Comparison of ENCODE assay signal across 9 cellular contexts in the genomic region with DNA sequence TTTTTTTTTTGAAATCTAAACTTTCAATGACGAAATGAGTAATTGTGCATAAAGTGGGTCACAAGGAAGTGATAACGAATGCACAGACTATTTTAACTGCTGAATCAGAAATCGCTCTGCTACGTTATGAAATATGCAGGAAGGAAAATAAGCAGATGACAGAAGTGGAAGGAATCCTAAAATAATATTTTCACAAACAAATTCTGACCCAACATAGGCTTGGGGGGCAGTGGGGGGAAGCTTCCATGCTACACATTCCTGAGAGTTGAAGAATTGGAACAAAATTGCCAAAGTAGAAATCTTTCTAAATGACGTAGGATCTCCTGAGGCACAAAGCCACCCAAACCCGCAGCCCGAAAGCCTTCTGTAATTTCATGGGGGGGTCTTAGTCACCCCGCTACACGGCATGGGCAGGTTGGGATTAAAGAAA.
A peak's percentile ranks its signal among the peaks of the same experiment; 100 is the strongest.
DNase-seq lines count a peak whose midpoint lies in the region; ATAC-seq and TF ChIP-seq lines count a peak whose summit lies in the region.
"Had no signal": no experiment of that assay in that cellular context is flagged by ENCODE, and none has a peak within 500 bp of the region (broad histone marks: within the 10 kb centered on the region; RNA-seq: fewer than 3 reads in every experiment).

No MANE protein-coding gene starts in this region.

- H3K23ac ChIP-seq in neuronal stem cell (ENCODE audit: low read depth, low read length, poor library complexity): no peak overlapping the region

- H2BK12ac ChIP-seq in neuronal stem cell (ENCODE audit: low read length): no peak overlapping the region

- WGBS in neuronal stem cell (ENCODE audit: extremely low coverage in 2 of 2, insufficient read length in 2 of 2, insufficient replicate concordance in 1 of 2), 2 donors: no CpG with 5 or more reads among the region's 9 CpGs

- H3K4ac ChIP-seq in neuronal stem cell (ENCODE audit: low read length): no peak overlapping the region

- no peak overlapping the region for H3K9ac ChIP-seq in neuronal stem cell (ENCODE audit: low read depth, low read length, poor library complexity)

- H3K4me3 ChIP-seq in breast epithelium (peak overlapping the region in 2 of 3 donors; percentile 12 to 29), H7 (ENCODE audit: insufficient read depth, low read depth, low read length) (no peak overlapping the region), neuronal stem cell (ENCODE audit: low read length in 2 of 2) (no peak overlapping the region)

- H3K36me3 ChIP-seq in breast epithelium (no peaks in the 10 kb centered on the region), H7 (replicated peaks; ENCODE audit: control insufficient read depth, insufficient read depth, low read length) (no peaks in the 10 kb centered on the region), neuronal stem cell (replicated peaks in 1 of 2; ENCODE audit: control insufficient read depth in 2 of 2, insufficient read depth in 2 of 2, low read length in 2 of 2) (no peaks in the 10 kb centered on the region)

- TF ChIP-seq CTCF in breast epithelium (IDR thresholded peaks at IDR 0.05): no peak

- H2AFZ ChIP-seq in neuronal stem cell (ENCODE audit: low read length): no peak overlapping the region

- H3K27me3 ChIP-seq in breast epithelium (no peaks in the 10 kb centered on the region), H7 (ENCODE audit: control insufficient read depth, insufficient read depth, low read length) (no peaks in the 10 kb centered on the region), neuronal stem cell (ENCODE audit: control insufficient read depth in 3 of 3, insufficient read depth in 3 of 3, low read depth in 1 of 3, low read length in 3 of 3) (peaks cover 0 to 33% (median 0%) of the 10 kb centered on the region in 3 experiments)

- no peaks in the 10 kb centered on the region for H3K9me3 Mint-ChIP-seq in memory B cell

- H3K27me3 Mint-ChIP-seq in memory B cell: no peaks in the 10 kb centered on the region

- H3K79me1 ChIP-seq in neuronal stem cell (ENCODE audit: low read depth, low read length): no peaks in the 10 kb centered on the region

- DNase-seq in A172 (ENCODE audit: low spot score) (peak; percentile 57), GM04504 (ENCODE audit: low read depth) (peak; percentile 74), breast epithelium (ENCODE audit: low spot score in 2 of 2) (no peak), memory B cell (ENCODE audit: low spot score in 2 of 2) (no peak), H7 (no peak), neuronal stem cell (ENCODE audit: low spot score) (no peak)
- DNase-seq: NCI-H510A treated with DMSO at 0.1 percent for 48 hours had no signal

- H3K36me3 Mint-ChIP-seq in memory B cell: peaks cover 20% of the 10 kb centered on the region

- TF ChIP-seq POLR2A in breast epithelium (IDR thresholded peaks at IDR 0.05): no peak

- H3K27ac ChIP-seq in breast epithelium (no peak overlapping the region), neuronal stem cell (replicated peaks; ENCODE audit: low read length) (no peak overlapping the region)

- no peak overlapping the region for H2BK120ac ChIP-seq in neuronal stem cell (ENCODE audit: low read depth, low read length)

- H4K91ac ChIP-seq in neuronal stem cell (ENCODE audit: low read depth, low read length, poor library complexity): no peak overlapping the region

- H3K27ac Mint-ChIP-seq in memory B cell: peak overlapping the region; percentile 86

- H3K4me1 Mint-ChIP-seq in memory B cell: peaks cover 43% of the 10 kb centered on the region

- H2BK5ac ChIP-seq in neuronal stem cell (ENCODE audit: low read length): no peak overlapping the region

- ATAC-seq in memory B cell (ENCODE audit: low read depth): no peak
- ATAC-seq in GM18909 (IDR thresholded peaks at IDR 0.05; ENCODE audit: poor library complexity, unreplicated experiment): no peak
- ATAC-seq in HG03571 (IDR thresholded peaks at IDR 0.05; ENCODE audit: unreplicated experiment): no peak

- H3K4me1 ChIP-seq in breast epithelium (no peaks in the 10 kb centered on the region), neuronal stem cell (ENCODE audit: control insufficient read depth in 2 of 2, insufficient read depth in 1 of 2, low read depth in 1 of 2, low read length in 2 of 2) (no peaks in the 10 kb centered on the region)

- no peak overlapping the region for H3K18ac ChIP-seq in neuronal stem cell (ENCODE audit: low read length)

- no peak overlapping the region for H3K14ac ChIP-seq in neuronal stem cell (ENCODE audit: low read length)

- intact Hi-C loops in breast epithelium (cut with DNase I; ENCODE audit: low total_unique reads): no loop called here

- no peak overlapping the region for H2AK5ac ChIP-seq in neuronal stem cell (ENCODE audit: low read depth, low read length)

- H3K9me3 ChIP-seq in breast epithelium: no peaks in the 10 kb centered on the region
- H3K9me3 ChIP-seq in neuronal stem cell (replicated peaks in 1 of 2; ENCODE audit: control insufficient read depth in 2 of 2, insufficient read depth in 1 of 2, low read depth in 1 of 2, low read length in 2 of 2): no peaks in the 10 kb centered on the region

- no peak overlapping the region for H3K4me3 Mint-ChIP-seq in memory B cell

- H4K8ac ChIP-seq in neuronal stem cell (ENCODE audit: low read depth, low read length): no peak overlapping the region

- H3K4me2 ChIP-seq in neuronal stem cell (ENCODE audit: insufficient read depth, low read length, poor library complexity, severe bottlenecking): no peak overlapping the region

- H2BK15ac ChIP-seq in neuronal stem cell (ENCODE audit: low read length): no peak overlapping the region

Comparison
In these comparisons a context has a peak if more than half of its experiments do, and no peak if none do; other contexts are left out.
1. DNase-seq: peak in A172 (single experiment) and GM04504 (single experiment); none in breast epithelium (0 of 2), memory B cell (0 of 2), H7 (single experiment) and neuronal stem cell (single experiment).
2. H3K4me3 ChIP-seq: peak in breast epithelium (2 of 3); none in H7 (single experiment) and neuronal stem cell (0 of 2).